ENCODE assay signal across 10 cellular contexts in the genomic region with DNA sequence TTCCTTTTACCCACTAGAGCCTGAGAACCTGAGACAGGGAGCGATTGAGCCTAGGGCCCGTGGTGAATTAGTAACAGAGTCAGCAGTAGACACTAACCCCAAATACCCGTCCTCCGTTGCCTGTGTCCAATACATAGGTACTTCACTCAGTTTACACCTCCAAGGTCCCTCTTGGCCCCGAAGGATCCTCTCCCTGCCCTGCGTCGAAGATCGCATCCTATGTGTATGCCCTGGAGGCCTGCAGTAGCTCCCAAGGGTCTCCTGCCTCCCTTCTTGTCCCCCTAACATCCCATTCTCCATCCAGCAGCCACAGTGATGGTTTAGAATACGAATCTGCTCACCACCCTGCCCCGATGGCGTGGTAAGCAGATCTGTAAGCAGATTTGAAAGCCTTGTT.
DNase-seq lines count a peak whose midpoint lies in the region; ATAC-seq, FAIRE-seq and TF ChIP-seq lines count a peak whose summit lies in the region.
"Had no signal": no experiment of that assay in that cellular context is flagged by ENCODE, and none has a peak within 500 bp of the region (broad histone marks: within the 10 kb centered on the region; RNA-seq: fewer than 3 reads in every experiment).

No MANE protein-coding gene starts in this region.

- peaks cover 70% of the 10 kb centered on the region for H3K27me3 ChIP-seq in HUES6 (ENCODE audit: control insufficient read depth, insufficient read depth, low read length)
- H3K27me3 ChIP-seq in neural cell (ENCODE audit: insufficient read depth, low read depth, low read length) = peaks cover 22% of the 10 kb centered on the region

- H3K9ac ChIP-seq in HUES6 (ENCODE audit: low read length) = no peak overlapping the region
- H3K9ac ChIP-seq in neural cell (ENCODE audit: low read length) = no peak overlapping the region

- H3K36me3 ChIP-seq in HUES6 (ENCODE audit: control insufficient read depth, insufficient read depth, low read length) = no peaks in the 10 kb centered on the region
- no peaks in the 10 kb centered on the region for H3K36me3 ChIP-seq in neural cell (ENCODE audit: insufficient read depth, low read length)

- TF ChIP-seq CTCF in A549 (IDR thresholded peaks at IDR 0.05) = no peak
- no peak for TF ChIP-seq CTCF in epithelial cell of proximal tubule (conservative IDR thresholded peaks at IDR 0.05; ENCODE audit: low read depth, low read length)
- TF ChIP-seq CTCF in neural cell (IDR thresholded peaks at IDR 0.05; ENCODE audit: poor library complexity, severe bottlenecking) = no peak

- H3K4me2 ChIP-seq in A549 (peak overlapping the region; percentile 71), neural cell (ENCODE audit: low read length) (no peak overlapping the region)

- peaks cover 3% of the 10 kb centered on the region for H4K20me1 ChIP-seq in neural cell (ENCODE audit: insufficient read depth)

- ATAC-seq in A549 (no peak; a peak in 2 of 6 replicates), HG03159 (IDR thresholded peaks at IDR 0.05; ENCODE audit: unreplicated experiment) (no peak)

- TF ChIP-seq EP300 in A549 (IDR thresholded peaks at IDR 0.05) = no peak
- TF ChIP-seq EP300 in neural cell (conservative IDR thresholded peaks at IDR 0.05; ENCODE audit: poor library complexity, severe bottlenecking) = no peak

- H3K4me1 ChIP-seq in A549 (no peaks in the 10 kb centered on the region), HUES6 (ENCODE audit: control insufficient read depth, insufficient read depth, low read length) (no peaks in the 10 kb centered on the region; the same call in 1 of the 2 replicates)

- DNase-seq in A549 (ENCODE audit: low read depth in 1 of 2, low spot score in 1 of 2) = no peak
- DNase-seq in epithelial cell of proximal tubule (ENCODE audit: low read depth) = no peak
- DNase-seq in HK-2 (ENCODE audit: unreplicated experiment) = no peak
- DNase-seq in NCI-H345 (lab: John Stamatoyannopoulos, UW) = no peak
- no peak for DNase-seq in 8988T
- DNase-seq: NCI-H2107, T1000 had no signal

- 78% methylated on average over 11 of the region's 11 CpGs for WGBS in A549 (ENCODE audit: missing lambda C conversion rate)

- H3K4me3 ChIP-seq in A549 (peak overlapping the region; percentile 36; the same call in 1 of the 3 replicates), HUES6 (ENCODE audit: low read depth, low read length) (peak overlapping the region; percentile 70), epithelial cell of proximal tubule (ENCODE audit: low read depth, low read length) (peak overlapping the region; percentile 49), neural cell (ENCODE audit: low read length) (peak overlapping the region; percentile 23)

- H3K27ac ChIP-seq in A549 = peak overlapping the region in 1 of 2 experiments; percentile 61; a peak in 3 of 6 replicates
- H3K27ac ChIP-seq in HUES6 (ENCODE audit: low read depth, low read length) = no peak overlapping the region
- no peak overlapping the region for H3K27ac ChIP-seq in neural cell (ENCODE audit: low read length)

- TF ChIP-seq POLR2A in A549 (IDR thresholded peaks at IDR 0.05; ENCODE audit: low read length) = no peak

- H3K9me2 ChIP-seq in neural cell (ENCODE audit: insufficient read depth, low read length) = no peaks in the 10 kb centered on the region

- FAIRE-seq in A549 (lab: Jason Lieb, UNC) = no peak

- CTCF ChIA-PET in A549 (lab: Yijun Ruan, JAX) = interaction anchor here (1.0 kb wide), 1 partner anchor 18 kb away, joined by 3 read pairs; no protein-coding TSS in a partner anchor

- TF ChIP-seq RAD21 in A549 (conservative IDR thresholded peaks at IDR 0.05 in 1 of 2, IDR thresholded peaks at IDR 0.05 in 1 of 2) (no peak), neural cell (conservative IDR thresholded peaks at IDR 0.05) (no peak)

- no peaks in the 10 kb centered on the region for H3K79me2 ChIP-seq in neural cell (replicated peaks; ENCODE audit: insufficient read depth, low read length)

- no peaks in the 10 kb centered on the region for H3K9me3 ChIP-seq in A549
- H3K9me3 ChIP-seq in HUES6 (ENCODE audit: control insufficient read depth, insufficient read depth, low read depth, low read length) = no peaks in the 10 kb centered on the region
- H3K9me3 ChIP-seq in neural cell (ENCODE audit: low read length) = no peaks in the 10 kb centered on the region

- H3F3A ChIP-seq in neural cell (ENCODE audit: insufficient read depth, low read length, poor library complexity, severe bottlenecking) = no peaks in the 10 kb centered on the region

- H2AFZ ChIP-seq in neural cell (ENCODE audit: low read depth, low read length) = no peak overlapping the region

- POLR2A ChIA-PET in A549 (lab: Yijun Ruan, JAX) = no interaction called here

TF ChIP-seq in A549, 52 proteins besides CTCF, POLR2A, EP300 and RAD21 (continues in another document):
- TF ChIP-seq NFE2L2 (conservative IDR thresholded peaks at IDR 0.05; ENCODE audit: low read length) (no peak), NR3C1 (IDR thresholded peaks at IDR 0.05) (no peak), POLR2AphosphoS2 (conservative IDR thresholded peaks at IDR 0.05; ENCODE audit: low read length) (no peak), E2F6 (IDR thresholded peaks at IDR 0.05; ENCODE audit: borderline replicate concordance, low read depth) (no peak), JUN (IDR thresholded peaks at IDR 0.05) (no peak), KDM5A (IDR thresholded peaks at IDR 0.05) (no peak), MAFK (IDR thresholded peaks at IDR 0.05; ENCODE audit: partially characterized antibody) (no peak), RNF2 (IDR thresholded peaks at IDR 0.05; ENCODE audit: borderline replicate concordance, low read depth) (no peak), KDM1A (IDR thresholded peaks at IDR 0.05; ENCODE audit: low read depth) (no peak)
- TF ChIP-seq, protein P1, sequence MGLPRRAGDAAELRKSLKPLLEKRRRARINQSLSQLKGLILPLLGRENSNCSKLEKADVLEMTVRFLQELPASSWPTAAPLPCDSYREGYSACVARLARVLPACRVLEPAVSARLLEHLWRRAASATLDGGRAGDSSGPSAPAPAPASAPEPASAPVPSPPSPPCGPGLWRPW (IDR thresholded peaks at IDR 0.05) = no peak
- TF ChIP-seq, protein P2, sequence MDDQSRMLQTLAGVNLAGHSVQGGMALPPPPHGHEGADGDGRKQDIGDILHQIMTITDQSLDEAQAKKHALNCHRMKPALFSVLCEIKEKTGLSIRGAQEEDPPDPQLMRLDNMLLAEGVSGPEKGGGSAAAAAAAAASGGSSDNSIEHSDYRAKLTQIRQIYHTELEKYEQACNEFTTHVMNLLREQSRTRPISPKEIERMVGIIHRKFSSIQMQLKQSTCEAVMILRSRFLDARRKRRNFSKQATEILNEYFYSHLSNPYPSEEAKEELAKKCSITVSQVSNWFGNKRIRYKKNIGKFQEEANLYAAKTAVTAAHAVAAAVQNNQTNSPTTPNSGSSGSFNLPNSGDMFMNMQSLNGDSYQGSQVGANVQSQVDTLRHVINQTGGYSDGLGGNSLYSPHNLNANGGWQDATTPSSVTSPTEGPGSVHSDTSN (IDR thresholded peaks at IDR 0.05) = no peak

TF ChIP-seq in neural cell, 6 proteins besides CTCF, POLR2A, EP300 and RAD21:
- TF ChIP-seq TAF1 (IDR thresholded peaks at IDR 0.05; ENCODE audit: low read depth) (no peak), MXI1 (conservative IDR thresholded peaks at IDR 0.05; ENCODE audit: poor library complexity, severe bottlenecking) (no peak), POLR2AphosphoS5 (IDR thresholded peaks at IDR 0.05) (no peak), EZH2 (IDR thresholded peaks at IDR 0.05; ENCODE audit: borderline replicate concordance, insufficient read depth, low read length, poor library complexity, severe bottlenecking) (no peak), SMC3 (conservative IDR thresholded peaks at IDR 0.05; ENCODE audit: poor library complexity) (no peak)
- TF ChIP-seq, protein P3, sequence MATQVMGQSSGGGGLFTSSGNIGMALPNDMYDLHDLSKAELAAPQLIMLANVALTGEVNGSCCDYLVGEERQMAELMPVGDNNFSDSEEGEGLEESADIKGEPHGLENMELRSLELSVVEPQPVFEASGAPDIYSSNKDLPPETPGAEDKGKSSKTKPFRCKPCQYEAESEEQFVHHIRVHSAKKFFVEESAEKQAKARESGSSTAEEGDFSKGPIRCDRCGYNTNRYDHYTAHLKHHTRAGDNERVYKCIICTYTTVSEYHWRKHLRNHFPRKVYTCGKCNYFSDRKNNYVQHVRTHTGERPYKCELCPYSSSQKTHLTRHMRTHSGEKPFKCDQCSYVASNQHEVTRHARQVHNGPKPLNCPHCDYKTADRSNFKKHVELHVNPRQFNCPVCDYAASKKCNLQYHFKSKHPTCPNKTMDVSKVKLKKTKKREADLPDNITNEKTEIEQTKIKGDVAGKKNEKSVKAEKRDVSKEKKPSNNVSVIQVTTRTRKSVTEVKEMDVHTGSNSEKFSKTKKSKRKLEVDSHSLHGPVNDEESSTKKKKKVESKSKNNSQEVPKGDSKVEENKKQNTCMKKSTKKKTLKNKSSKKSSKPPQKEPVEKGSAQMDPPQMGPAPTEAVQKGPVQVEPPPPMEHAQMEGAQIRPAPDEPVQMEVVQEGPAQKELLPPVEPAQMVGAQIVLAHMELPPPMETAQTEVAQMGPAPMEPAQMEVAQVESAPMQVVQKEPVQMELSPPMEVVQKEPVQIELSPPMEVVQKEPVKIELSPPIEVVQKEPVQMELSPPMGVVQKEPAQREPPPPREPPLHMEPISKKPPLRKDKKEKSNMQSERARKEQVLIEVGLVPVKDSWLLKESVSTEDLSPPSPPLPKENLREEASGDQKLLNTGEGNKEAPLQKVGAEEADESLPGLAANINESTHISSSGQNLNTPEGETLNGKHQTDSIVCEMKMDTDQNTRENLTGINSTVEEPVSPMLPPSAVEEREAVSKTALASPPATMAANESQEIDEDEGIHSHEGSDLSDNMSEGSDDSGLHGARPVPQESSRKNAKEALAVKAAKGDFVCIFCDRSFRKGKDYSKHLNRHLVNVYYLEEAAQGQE (IDR thresholded peaks at IDR 0.05; ENCODE audit: borderline replicate concordance) = no peak
